ENCODE assay signal across 8 cellular contexts in the genomic region with DNA sequence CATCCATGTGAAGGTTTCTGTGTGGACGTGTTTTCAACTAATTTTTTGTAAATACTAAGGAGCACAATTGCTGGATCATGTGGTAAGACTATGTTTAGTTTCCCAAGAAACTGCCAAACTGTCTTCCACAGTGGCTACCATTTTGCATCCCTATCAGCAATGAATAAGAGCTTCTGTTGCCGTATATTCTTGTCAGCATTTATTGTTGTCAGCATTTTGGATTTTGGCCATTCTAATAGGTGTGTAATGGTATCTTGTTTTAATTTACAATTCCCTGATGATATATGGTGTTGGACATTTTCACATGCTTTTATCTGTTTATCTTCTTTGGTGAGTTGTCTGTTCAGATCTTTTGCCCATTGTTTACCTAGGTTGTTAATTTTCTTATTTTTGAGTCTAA.
"Had no signal": no experiment of that assay in that cellular context is flagged by ENCODE, and none has a peak within 500 bp of the region (broad histone marks: within the 10 kb centered on the region; RNA-seq: fewer than 3 reads in every experiment).

No MANE protein-coding gene starts in this region.

- H3K4me3 ChIP-seq: GM12878 had no signal

- FAIRE-seq: G401.6, GM12878, GM12891, GM12892, GM18507, GM19239 had no signal

- ATAC-seq: GM12878 had no signal

- DNase-seq: GDM1, GF-D8 had no signal
